ENCODE assay signal across 2 cellular contexts in genomic region chr3:194404365-194405140, GRCh38.
A peak's percentile ranks its signal among the peaks of the same experiment; 100 is the strongest.
TF ChIP-seq lines count a peak whose summit lies in the region.

No MANE protein-coding gene starts in this region.

TF ChIP-seq in GM12878, 131 proteins besides CTCF, POLR2A, EP300 and RAD21:
- TF ChIP-seq IRF4 (IDR thresholded peaks at IDR 0.05; ENCODE audit: low read depth, low read length) (no peak), CREM (IDR thresholded peaks at IDR 0.05; ENCODE audit: low read depth) (no peak), EZH2 (IDR thresholded peaks at IDR 0.05; ENCODE audit: borderline replicate concordance, control insufficient read depth, low read depth, low read length) (no peak), NFXL1 (IDR thresholded peaks at IDR 0.05; ENCODE audit: borderline replicate concordance) (no peak), CBX5 (IDR thresholded peaks at IDR 0.05; ENCODE audit: low read depth) (no peak), KLF5 (IDR thresholded peaks at IDR 0.05; ENCODE audit: partially characterized antibody) (no peak), SMC3 (IDR thresholded peaks at IDR 0.05; ENCODE audit: borderline replicate concordance, low read length) (peak; percentile 58), ZNF384 (IDR thresholded peaks at IDR 0.05; ENCODE audit: borderline replicate concordance, low read depth, low read length) (peak; percentile 54; the same call in 1 of the 2 replicates), BACH1 (IDR thresholded peaks at IDR 0.05; ENCODE audit: borderline replicate concordance) (no peak), SKIL (IDR thresholded peaks at IDR 0.05; ENCODE audit: low read depth, poor library complexity, severe bottlenecking) (peak; percentile 15), PAX8 (IDR thresholded peaks at IDR 0.05) (no peak), MYB (IDR thresholded peaks at IDR 0.05; ENCODE audit: borderline replicate concordance, low read depth, low read length) (no peak), SMAD1 (IDR thresholded peaks at IDR 0.05; ENCODE audit: low read depth, partially characterized antibody) (no peak), RBBP5 (conservative IDR thresholded peaks at IDR 0.05) (no peak), YY1 (IDR thresholded peaks at IDR 0.05; ENCODE audit: low read depth, low read length) (peak; percentile 59; the same call in 1 of the 2 replicates), BMI1 (IDR thresholded peaks at IDR 0.05; ENCODE audit: borderline replicate concordance) (no peak), NBN (IDR thresholded peaks at IDR 0.05) (no peak), ETV6 (conservative IDR thresholded peaks at IDR 0.05 in 1 of 2, IDR thresholded peaks at IDR 0.05 in 1 of 2; ENCODE audit: borderline replicate concordance in 1 of 2, low read depth in 1 of 2) (no peak), SPI1 (IDR thresholded peaks at IDR 0.05; ENCODE audit: borderline replicate concordance, insufficient read depth, low read depth, low read length) (no peak), IKZF2 (IDR thresholded peaks at IDR 0.05) (no peak), SREBF1 (IDR thresholded peaks at IDR 0.05; ENCODE audit: low read length) (no peak), SUZ12 (IDR thresholded peaks at IDR 0.05; ENCODE audit: unreplicated experiment) (no peak)

TF ChIP-seq in HepG2, 621 proteins besides CTCF, POLR2A, EP300 and RAD21:
- peak; percentile 84 for TF ChIP-seq ARID3A (IDR thresholded peaks at IDR 0.05; ENCODE audit: low read depth, low read length)
- TF ChIP-seq BRD4 (CRISPR knock-in tag; IDR thresholded peaks at IDR 0.05): no peak
- no peak for TF ChIP-seq SMARCC2 (IDR thresholded peaks at IDR 0.05)
- TF ChIP-seq CBX1 (IDR thresholded peaks at IDR 0.05; ENCODE audit: low read depth): no peak
- TF ChIP-seq ETV5 (CRISPR knock-in tag; IDR thresholded peaks at IDR 0.05; ENCODE audit: borderline replicate concordance): no peak
- no peak for TF ChIP-seq PRMT3 (CRISPR knock-in tag; IDR thresholded peaks at IDR 0.05; ENCODE audit: borderline replicate concordance, low read depth)
- TF ChIP-seq STAG1 (CRISPR knock-in tag; IDR thresholded peaks at IDR 0.05): peak; percentile 71
- peak; percentile 63 for TF ChIP-seq SMC3 (IDR thresholded peaks at IDR 0.05; ENCODE audit: low read length)
- TF ChIP-seq NFAT5 (CRISPR knock-in tag; IDR thresholded peaks at IDR 0.05): no peak
- no peak for TF ChIP-seq BCL3 (CRISPR knock-in tag; IDR thresholded peaks at IDR 0.05)
- no peak for TF ChIP-seq ZNF430 (CRISPR knock-in tag; IDR thresholded peaks at IDR 0.05)
- TF ChIP-seq JUNB (CRISPR knock-in tag; IDR thresholded peaks at IDR 0.05; ENCODE audit: borderline replicate concordance): no peak
- TF ChIP-seq TOE1 (CRISPR knock-in tag; IDR thresholded peaks at IDR 0.05): no peak
- no peak for TF ChIP-seq ZNF451 (CRISPR knock-in tag; IDR thresholded peaks at IDR 0.05)
